Comparison of ENCODE assay signal across 17 cellular contexts in the genomic region with DNA sequence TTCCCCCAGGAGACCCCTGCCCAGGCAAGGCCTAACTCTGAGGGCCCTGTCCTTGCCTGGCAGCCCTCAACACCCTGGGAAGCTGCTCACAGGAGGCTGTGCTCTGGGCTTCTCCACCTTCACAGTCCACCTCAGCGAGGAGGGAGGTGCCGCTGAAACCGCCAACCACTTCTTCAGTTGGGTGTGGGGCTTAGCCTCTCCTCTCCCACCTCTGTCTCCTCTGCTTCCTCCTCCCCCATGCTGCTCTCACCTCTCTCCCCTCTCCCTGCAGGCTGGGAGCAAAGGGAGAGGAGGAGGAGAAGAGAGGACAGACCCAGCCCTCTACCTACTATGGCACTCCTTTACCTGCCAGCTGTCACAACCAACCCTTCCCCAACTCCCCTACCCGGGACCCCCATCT. TPM values are rescaled to one million over a fixed set of nuclear protein-coding genes. Genes with fewer than 3 reads are reported as not detected.
DNase-seq lines count a peak whose midpoint lies in the region; ATAC-seq, FAIRE-seq and TF ChIP-seq lines count a peak whose summit lies in the region.
"Had no signal": no experiment of that assay in that cellular context is flagged by ENCODE, and none has a peak within 500 bp of the region (broad histone marks: within the 10 kb centered on the region; RNA-seq: fewer than 3 reads in every experiment).

No MANE protein-coding gene starts in this region.

- FAIRE-seq in GM12891 (lab: Jason Lieb, UNC): no peak
- FAIRE-seq: D721Med, GM18507 had no signal

- H3K4me3 ChIP-seq in H7 (ENCODE audit: insufficient read depth, low read depth, low read length): no peak overlapping the region

- ATAC-seq in sciatic nerve: no peak
- no peak for ATAC-seq in GM18868 (IDR thresholded peaks at IDR 0.05; ENCODE audit: unreplicated experiment)
- ATAC-seq: Panc1 had no signal

- intact Hi-C loops in sciatic nerve (cut with DNase I): no loop called here

- H3K27me3 ChIP-seq in H7 (ENCODE audit: control insufficient read depth, insufficient read depth, low read length): peaks cover 85% of the 10 kb centered on the region

- DNase-seq in activated effector memory CD4-positive, alpha-beta T cell treated with anti-CD3 and anti-CD28 coated beads, Interleukin-2, amount 50 U/mL, for 16 hours: peak; percentile 50
- DNase-seq in activated effector memory CD4-positive, alpha-beta T cell treated with Interleukin-2 at 50 U/mL for 16 hours: no peak
- peak; percentile 30 for DNase-seq in H7
- peak; percentile 1 for DNase-seq in germinal center (ENCODE audit: low spot score)
- peak; percentile 45 for DNase-seq in sciatic nerve (ENCODE audit: low spot score)
- DNase-seq in SKM-1 treated with dmso at 0.1 percent for 144 hours (lab: John Stamatoyannopoulos, UW; ENCODE audit: unreplicated experiment): no peak
- DNase-seq in GM12891 (ENCODE audit: insufficient read length, low spot score): no peak
- DNase-seq: 8988T, DMS79, NCI-H1092 treated with DMSO at 0.1 percent for 48 hours, NCI-H1694, NCI-H524 treated with DMSO at 0.1 percent for 48 hours had no signal

- TF ChIP-seq POLR2A in GM12891 (IDR thresholded peaks at IDR 0.05; ENCODE audit: low read depth, low read length): no peak

- H3K36me3 ChIP-seq in H7 (replicated peaks; ENCODE audit: control insufficient read depth, insufficient read depth, low read length): peaks cover 1% of the 10 kb centered on the region; the same call in 1 of the 2 replicates

TF ChIP-seq in GM12891, 5 proteins besides CTCF, POLR2A, EP300 and RAD21:
- no peak for TF ChIP-seq SPI1 (IDR thresholded peaks at IDR 0.05; ENCODE audit: low read depth, low read length)
- no peak for TF ChIP-seq POLR2AphosphoS5 (IDR thresholded peaks at IDR 0.05; ENCODE audit: low read depth, low read length)
- TF ChIP-seq PAX5 (IDR thresholded peaks at IDR 0.05; ENCODE audit: insufficient read depth, low read length, severe bottlenecking): no peak
- no peak for TF ChIP-seq POU2F2 (IDR thresholded peaks at IDR 0.05; ENCODE audit: low read depth, low read length)
- no peak for TF ChIP-seq TAF1 (IDR thresholded peaks at IDR 0.05; ENCODE audit: low read depth, low read length)

RNA-seq across cellular contexts. Expression of gene RING1, which starts 7.0 kb away (rescaled TPM):
- 18.5 and 19.7 TPM in 2 replicates for total RNA-seq in H7 (2014; rRNA removed; shearing (Covaris generic))
- total RNA-seq in sciatic nerve: 39.5 TPM
- 25.2 TPM for polyA plus RNA-seq in GM12891 (2012; ENCODE audit: low read depth, missing spikeins)

RNA-seq across cellular contexts. Expression of gene HSD17B8, which starts 10.8 kb away (rescaled TPM):
- 14.7 and 16.0 TPM in 2 replicates for total RNA-seq in H7 (2014; rRNA removed; shearing (Covaris generic))
- total RNA-seq in sciatic nerve: 12.7 TPM
- polyA plus RNA-seq in GM12891 (2012; ENCODE audit: low read depth, missing spikeins): 19.0 TPM

RNA-seq across cellular contexts. Expression of gene SLC39A7, which starts 14.6 kb away (rescaled TPM):
- total RNA-seq in H7 (2014; rRNA removed; shearing (Covaris generic)): 96.3 and 115 TPM in 2 replicates
- 65.3 TPM for total RNA-seq in sciatic nerve
- 42.4 TPM for polyA plus RNA-seq in GM12891 (2012; ENCODE audit: low read depth, missing spikeins)

RNA-seq across cellular contexts. Expression of gene RXRB, which starts 14.8 kb away (rescaled TPM):
- 16.7 and 18.1 TPM in 2 replicates for total RNA-seq in H7 (2014; rRNA removed; shearing (Covaris generic))
- 54.0 TPM for total RNA-seq in sciatic nerve
- polyA plus RNA-seq in GM12891 (2012; ENCODE audit: low read depth, missing spikeins): 22.0 TPM

RNA-seq across cellular contexts. Expression of gene COL11A2, which starts 23.0 kb away (rescaled TPM):
- total RNA-seq in H7 (2014; rRNA removed; shearing (Covaris generic)): 0.48 and 0.67 TPM in 2 replicates
- total RNA-seq in sciatic nerve: 5.6 TPM
- 0.50 TPM for polyA plus RNA-seq in GM12891 (2012; ENCODE audit: low read depth, missing spikeins)
- polyA plus RNA-seq: CD8-positive, alpha-beta memory T cell had no signal

Comparison
In these comparisons a context has a peak if more than half of its experiments do, and no peak if none do; other contexts are left out.
1. DNase-seq: peak in activated effector memory CD4-positive, alpha-beta T cell treated with anti-CD3 and anti-CD28 coated beads, Interleukin-2, amount 50 U/mL, for 16 hours (single experiment), H7 (single experiment), germinal center (single experiment) and sciatic nerve (single experiment); none in activated effector memory CD4-positive, alpha-beta T cell treated with Interleukin-2 at 50 U/mL for 16 hours (single experiment), SKM-1 treated with dmso at 0.1 percent for 144 hours (single experiment) and GM12891 (single experiment).